Comparison of ENCODE assay signal across 16 cellular contexts in genomic region chr1:147757015-147757990, GRCh38. TPM values are rescaled to one million over a fixed set of nuclear protein-coding genes. Genes with fewer than 3 reads are reported as not detected.
DNase-seq lines count a peak whose midpoint lies in the region; ATAC-seq and TF ChIP-seq lines count a peak whose summit lies in the region.
"Had no signal": no experiment of that assay in that cellular context is flagged by ENCODE, and none has a peak within 500 bp of the region (broad histone marks: within the 10 kb centered on the region; RNA-seq: fewer than 3 reads in every experiment).

No MANE protein-coding gene starts in this region.

- H3K9me3 Mint-ChIP-seq in Calu3 (ENCODE audit: low read depth, unreplicated experiment) (no peaks in the 10 kb centered on the region), progenitor cell of endocrine pancreas (ENCODE audit: low read depth) (no peaks in the 10 kb centered on the region)
- H3K9me3 Mint-ChIP-seq: central memory CD8-positive, alpha-beta T cell had no signal

- CTCF ChIA-PET in Calu3 (lab: Charles Lee), result interaction anchor here (1.2 kb wide), 1 partner anchor 40 kb away, joined by 6 read pairs; no protein-coding TSS in a partner anchor

- DNase-seq in Calu3, result peak; percentile 76
- DNase-seq in NCI-H226, result peak; percentile 76
- peak; percentile 36 for DNase-seq in mucosa of gallbladder (ENCODE audit: low spot score)
- DNase-seq in sciatic nerve (ENCODE audit: low spot score), result no peak
- no peak for DNase-seq in progenitor cell of endocrine pancreas (ENCODE audit: low spot score, unreplicated experiment)
- no peak for DNase-seq in NCI-H82 (lab: John Stamatoyannopoulos, UW)
- DNase-seq: effector memory CD4-positive, alpha-beta T cell; foreskin fibroblast; natural killer cell; NCI-H1436; psoas muscle; SW 1271 had no signal

- peak overlapping the region; percentile 48 for H3K27ac Mint-ChIP-seq in Calu3 (ENCODE audit: unreplicated experiment)
- no peak overlapping the region for H3K27ac Mint-ChIP-seq in progenitor cell of endocrine pancreas
- H3K27ac Mint-ChIP-seq: natural killer cell had no signal

- TF ChIP-seq CTCF in Calu3 (IDR thresholded peaks at IDR 0.05; ENCODE audit: unreplicated experiment) (no peak), progenitor cell of endocrine pancreas (IDR thresholded peaks at IDR 0.05; ENCODE audit: unreplicated experiment) (no peak)

- H3K4me1 Mint-ChIP-seq in Calu3 (ENCODE audit: low read depth, unreplicated experiment), result peaks cover 28% of the 10 kb centered on the region
- H3K4me1 Mint-ChIP-seq in progenitor cell of endocrine pancreas (ENCODE audit: low read depth), result peaks cover 5% of the 10 kb centered on the region

- ATAC-seq in esophagus mucosa (peak; percentile 97), HG03280 (IDR thresholded peaks at IDR 0.05; ENCODE audit: unreplicated experiment) (no peak), sciatic nerve (no peak)
- ATAC-seq: natural killer cell, psoas muscle had no signal

- H3K27me3 Mint-ChIP-seq in Calu3 (ENCODE audit: unreplicated experiment) (no peaks in the 10 kb centered on the region), progenitor cell of endocrine pancreas (peaks cover 22% of the 10 kb centered on the region)
- H3K27me3 Mint-ChIP-seq: central memory CD8-positive, alpha-beta T cell had no signal

- BruUV-seq in Calu3 (replicated peaks; lab: Mats Ljungman, UMichigan), result no TSS peak

- H3K36me3 Mint-ChIP-seq in Calu3 (ENCODE audit: insufficient read depth, unreplicated experiment) (no peaks in the 10 kb centered on the region), progenitor cell of endocrine pancreas (ENCODE audit: insufficient read depth) (no peaks in the 10 kb centered on the region)
- H3K36me3 Mint-ChIP-seq: natural killer cell had no signal

- H3K4me3 Mint-ChIP-seq in Calu3 (ENCODE audit: low read depth, unreplicated experiment) (no peak overlapping the region), progenitor cell of endocrine pancreas (ENCODE audit: low read depth) (no peak overlapping the region)
- H3K4me3 Mint-ChIP-seq: central memory CD8-positive, alpha-beta T cell; natural killer cell had no signal

- intact Hi-C loops in Calu3 (cut with micrococcal nuclease; ENCODE audit: unreplicated experiment) (loop anchor here (5.0 kb wide), 1 partner anchor 95 kb away; no protein-coding TSS in a partner anchor), sciatic nerve (cut with DNase I) (no loop called here)

RNA-seq across cellular contexts. Expression of gene GJA5, which starts 3.1 kb away (rescaled TPM):
- not detected in 2 replicates for total RNA-seq in Calu3 (2022)
- 0.84 TPM for total RNA-seq in esophagus mucosa
- 8.8 TPM for total RNA-seq in mucosa of gallbladder
- total RNA-seq in sciatic nerve, result 19.6 TPM
- not detected in 2 replicates for total RNA-seq in progenitor cell of endocrine pancreas
- total RNA-seq: natural killer cell, OCI-LY7 had no signal

Comparison
In these comparisons a context has a peak if more than half of its experiments do, and no peak if none do; other contexts are left out.
1. DNase-seq: peak in Calu3 (single experiment), NCI-H226 (single experiment) and mucosa of gallbladder (single experiment); none in sciatic nerve (single experiment), progenitor cell of endocrine pancreas (single experiment) and NCI-H82 (single experiment).